Comparison of ENCODE assay signal across 16 cellular contexts in genomic region chr11:34029176-34029575, GRCh38. TPM values are rescaled to one million over a fixed set of nuclear protein-coding genes. Genes with fewer than 3 reads are reported as not detected.
A peak's percentile ranks its signal among the peaks of the same experiment; 100 is the strongest.
DNase-seq lines count a peak whose midpoint lies in the region; ATAC-seq and TF ChIP-seq lines count a peak whose summit lies in the region.
"Had no signal": no experiment of that assay in that cellular context is flagged by ENCODE, and none has a peak within 500 bp of the region (broad histone marks: within the 10 kb centered on the region; RNA-seq: fewer than 3 reads in every experiment).

No MANE protein-coding gene starts in this region.

- H3K9me2 ChIP-seq in GM23248 (ENCODE audit: insufficient read depth), result no peaks in the 10 kb centered on the region
- H3K9me2 ChIP-seq in hepatocyte (replicated peaks; ENCODE audit: insufficient read depth), result no peaks in the 10 kb centered on the region

- intact Hi-C loops in colonic mucosa (cut with DNase I), result no loop called here
- intact Hi-C loops in psoas muscle (cut with DNase I), result no loop called here

- 51 to 54% methylated on average over 4 of the region's 4 CpGs for whole genome bisulfite sequencing in GM23248 (ENCODE audit: low coverage in 1 of 2, low lambda C conversion rate in 2 of 2, missing lambda C conversion rate in 2 of 2), 2 experiments
- 92% methylated on average over 4 of the region's 4 CpGs for WGBS in hepatocyte (ENCODE audit: low lambda C conversion rate, missing lambda C conversion rate)
- WGBS in psoas muscle, 3 donors, result 68 to 77% (median 70%) methylated on average over 4 of the region's 4 CpGs

- DNase-seq in GM23248 (peak; percentile 67), colonic mucosa (peak; percentile 83), hepatocyte (ENCODE audit: low spot score) (no peak), psoas muscle (no peak), NCI-H1930 (lab: John Stamatoyannopoulos, UW) (no peak)
- DNase-seq in activated effector memory CD4-positive, alpha-beta T cell treated with Interleukin-2 at 50 U/mL for 16 hours, result no peak
- DNase-seq: CD4-positive, CD25-positive, alpha-beta regulatory T cell; DND-41; GF-D8; MM.1S; NCI-H1105; NCI-H187; NCI-H510A; NCI-H82 had no signal

- no peak for TF ChIP-seq CTCF in colonic mucosa (IDR thresholded peaks at IDR 0.05)
- TF ChIP-seq CTCF in hepatocyte (IDR thresholded peaks at IDR 0.05; ENCODE audit: poor library complexity), result no peak
- TF ChIP-seq CTCF in psoas muscle (IDR thresholded peaks at IDR 0.05), result no peak

- H3K36me3 ChIP-seq in GM23248 (ENCODE audit: low read depth) (no peaks in the 10 kb centered on the region), colonic mucosa (no peaks in the 10 kb centered on the region), hepatocyte (replicated peaks; ENCODE audit: insufficient read depth, low read depth) (no peaks in the 10 kb centered on the region), psoas muscle (ENCODE audit: insufficient read depth in 1 of 2, low read depth in 1 of 2) (no peaks in the 10 kb centered on the region)

- 0 out of 2 replicates have a peak overlapping the region, but pooled peaks have one; percentile 6 for H2AFZ ChIP-seq in GM23248
- H2AFZ ChIP-seq in hepatocyte, result no peak overlapping the region

- H3K79me2 ChIP-seq in GM23248 (ENCODE audit: insufficient read depth), result no peaks in the 10 kb centered on the region
- no peaks in the 10 kb centered on the region for H3K79me2 ChIP-seq in hepatocyte

- H3K4me1 ChIP-seq in GM23248 (ENCODE audit: insufficient read depth) (0 out of 2 replicates have a peak, but pooled peaks cover 11% of the 10 kb centered on the region), colonic mucosa (no peaks in the 10 kb centered on the region), hepatocyte (ENCODE audit: insufficient read depth) (peaks cover 5% of the 10 kb centered on the region), psoas muscle (peaks cover 22% of the 10 kb centered on the region)

- H3K9me3 ChIP-seq in GM23248 (ENCODE audit: low read depth) (no peaks in the 10 kb centered on the region), colonic mucosa (no peaks in the 10 kb centered on the region), hepatocyte (ENCODE audit: low read depth) (no peaks in the 10 kb centered on the region), psoas muscle (no peaks in the 10 kb centered on the region)

- no peak for ATAC-seq in psoas muscle
- no peak for ATAC-seq in GM21723 (IDR thresholded peaks at IDR 0.05; ENCODE audit: unreplicated experiment)
- ATAC-seq in GM21786 (IDR thresholded peaks at IDR 0.05; ENCODE audit: unreplicated experiment), result no peak

- H3K4me3 ChIP-seq in GM23248 (no peak overlapping the region), colonic mucosa (no peak overlapping the region), hepatocyte (no peak overlapping the region), psoas muscle (no peak overlapping the region)

- in situ Hi-C loops in GM23248 (cut with MboI), result no loop called here

- H3K4me2 ChIP-seq in GM23248 (ENCODE audit: unreplicated experiment), result peak overlapping the region; percentile 6
- H3K4me2 ChIP-seq in hepatocyte, result no peak overlapping the region

- peaks cover 5% of the 10 kb centered on the region; the same call in 1 of the 2 replicates for H3F3A ChIP-seq in GM23248 (ENCODE audit: insufficient read depth)

- H3K9ac ChIP-seq in GM23248 (no peak overlapping the region), colonic mucosa (ENCODE audit: low read depth in 2 of 2, low read length in 2 of 2) (peak overlapping the region in 1 of 2 donors; percentile 46)

- no peaks in the 10 kb centered on the region for H3K27me3 ChIP-seq in GM23248 (replicated peaks; ENCODE audit: insufficient read depth)
- H3K27me3 ChIP-seq in colonic mucosa, result no peaks in the 10 kb centered on the region
- no peaks in the 10 kb centered on the region for H3K27me3 ChIP-seq in hepatocyte
- H3K27me3 ChIP-seq in psoas muscle (ENCODE audit: insufficient read depth in 3 of 3, low read length in 2 of 3), result no peaks in the 10 kb centered on the region

- no peaks in the 10 kb centered on the region for H4K20me1 ChIP-seq in GM23248 (ENCODE audit: insufficient read depth)
- H4K20me1 ChIP-seq in hepatocyte (ENCODE audit: insufficient read depth, poor library complexity, severe bottlenecking), result no peaks in the 10 kb centered on the region

- H3K27ac ChIP-seq in GM23248 (peak overlapping the region; percentile 49), colonic mucosa (peak overlapping the region; percentile 85), hepatocyte (peak overlapping the region; percentile 90), psoas muscle (peak overlapping the region; percentile 72)

RNA-seq across cellular contexts. Expression of gene CAPRIN1, which starts 22.4 kb away (rescaled TPM):
- total RNA-seq in GM23248 (2014; rRNA removed; shearing (Covaris generic)), result 176 and 181 TPM in 2 replicates
- polyA plus RNA-seq in GM23248 (2016; fragmentation: Nextera tagmentation; extraction: Ambion mirVana) (127 TPM in 2 replicates), hepatocyte (85.1 and 102 TPM in 2 replicates), psoas muscle (10 to 100 TPM; 31.4 to 57.8 (median 54.9) TPM)
- total RNA-seq in colonic mucosa (100 to 1,000 TPM; 182 to 274 TPM), hepatocyte (189 and 217 TPM in 2 replicates), psoas muscle (100 to 1,000 TPM in 3 of 4 donors, 10 to 100 TPM in 1; 70.3 to 122 (median 109) TPM)

Comparison
In these comparisons a context has a peak if more than half of its experiments do, and no peak if none do; other contexts are left out.
1. DNase-seq: peak in GM23248 (single experiment) and colonic mucosa (single experiment); none in hepatocyte (single experiment), psoas muscle (0 of 2), activated effector memory CD4-positive, alpha-beta T cell treated with Interleukin-2 at 50 U/mL for 16 hours (single experiment) and NCI-H1930 (0 of 2).
2. Peak in every context shown above with its lines, with median percentiles within 50 percentile points of each other: H3K27ac ChIP-seq.